In the genomic region with DNA sequence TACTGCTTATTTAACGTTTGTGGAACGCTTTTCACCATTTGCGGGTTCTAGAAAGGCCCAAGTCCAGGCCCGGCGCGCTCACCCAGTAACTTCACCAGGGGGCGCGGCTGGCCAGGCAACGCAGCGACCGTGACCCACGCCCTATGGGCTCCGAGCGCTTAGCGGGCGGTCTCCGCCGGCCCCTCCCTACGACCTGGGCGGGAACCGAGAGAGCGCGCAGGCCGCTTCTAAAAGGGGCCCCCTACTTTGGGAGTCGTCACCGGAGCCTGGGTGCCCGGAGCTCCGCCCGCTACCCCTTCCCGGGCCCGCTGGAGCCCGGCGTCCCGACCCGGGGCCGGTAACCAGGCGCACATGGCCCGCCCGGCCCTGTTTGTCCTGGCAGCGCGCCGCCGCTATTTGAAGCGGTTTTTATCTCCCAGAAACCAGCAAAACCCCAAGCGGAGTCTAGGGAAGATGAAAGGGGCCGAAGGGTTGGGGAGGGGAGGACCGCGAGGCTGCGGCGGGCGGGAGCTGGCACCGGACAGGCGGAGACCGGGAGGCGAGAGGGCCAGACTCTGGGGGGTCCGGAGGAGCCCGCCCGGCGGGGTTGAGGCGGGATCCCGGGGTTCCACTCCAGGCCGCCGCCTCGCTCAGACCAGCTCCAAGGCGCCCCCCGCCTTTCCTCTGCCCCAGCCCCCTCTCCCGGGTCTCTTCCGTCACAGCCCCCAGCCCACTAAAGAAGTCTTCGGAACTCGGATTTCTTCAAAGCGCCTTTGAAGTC, we compare ENCODE assay signal across 8 cellular contexts. TPM values are rescaled to one million over a fixed set of nuclear protein-coding genes. Genes with fewer than 3 reads are reported as not detected.
A peak's percentile ranks its signal among the peaks of the same experiment; 100 is the strongest.
DNase-seq lines count a peak whose midpoint lies in the region; ATAC-seq and TF ChIP-seq lines count a peak whose summit lies in the region.

No MANE protein-coding gene starts in this region.

- intact Hi-C loops in right cardiac atrium (cut with DNase I) (loop anchor here in 3 of 4 donors (10.0 kb wide), 1 partner anchor 180 kb away; a partner anchor contains a TSS), vagina (cut with DNase I) (loop anchor here (2.0 kb wide), 1 partner anchor 20 kb away; no protein-coding TSS in a partner anchor)

- H3K4me1 ChIP-seq in right cardiac atrium (ENCODE audit: control insufficient read depth, insufficient read depth, low read length) (no peaks in the 10 kb centered on the region), rectal smooth muscle tissue (ENCODE audit: control insufficient read depth, insufficient read depth, low read length) (peaks cover 16% of the 10 kb centered on the region), vagina (peaks cover 44% of the 10 kb centered on the region)

- H3K9me3 ChIP-seq in right cardiac atrium (ENCODE audit: control insufficient read depth, low read length) (no peaks in the 10 kb centered on the region), vagina (no peaks in the 10 kb centered on the region)

- peak overlapping the region; percentile 66 for H3K9ac ChIP-seq in rectal smooth muscle tissue (ENCODE audit: low read length)

- no peaks in the 10 kb centered on the region for H3K36me3 ChIP-seq in rectal smooth muscle tissue (ENCODE audit: control insufficient read depth, insufficient read depth, low read length)
- H3K36me3 ChIP-seq in vagina, result no peaks in the 10 kb centered on the region

- H3K27me3 ChIP-seq in right cardiac atrium (ENCODE audit: control insufficient read depth, insufficient read depth) (no peaks in the 10 kb centered on the region), rectal smooth muscle tissue (ENCODE audit: control insufficient read depth, insufficient read depth, low read length) (peaks cover 4% of the 10 kb centered on the region), vagina (no peaks in the 10 kb centered on the region)

- H3K27ac ChIP-seq in right cardiac atrium (ENCODE audit: low read length), result peak overlapping the region; percentile 84
- peak overlapping the region; percentile 92 for H3K27ac ChIP-seq in rectal smooth muscle tissue (ENCODE audit: low read depth, low read length)
- peak overlapping the region; percentile 93 for H3K27ac ChIP-seq in vagina

- TF ChIP-seq POLR2A in vagina (IDR thresholded peaks at IDR 0.05), result peak in 1 of 2 donors; percentile 74

- peak; percentile 73 for TF ChIP-seq CTCF in GM12875 (IDR thresholded peaks at IDR 0.05; ENCODE audit: borderline replicate concordance, insufficient read depth, low read depth, low read length)
- TF ChIP-seq CTCF in vagina (IDR thresholded peaks at IDR 0.05), result peak; percentile 79 to 87 (median 81)

- ATAC-seq in HG02798 (IDR thresholded peaks at IDR 0.05; ENCODE audit: poor library complexity, unreplicated experiment), result peak; percentile 63
- peak; percentile 88 to 91 for ATAC-seq in right cardiac atrium

- peak overlapping the region; percentile 63 for H3K4me3 ChIP-seq in GM12875 (ENCODE audit: low read depth, low read length)
- peak overlapping the region; percentile 71 for H3K4me3 ChIP-seq in right cardiac atrium (ENCODE audit: low read length)
- H3K4me3 ChIP-seq in rectal smooth muscle tissue (ENCODE audit: low read length), result peak overlapping the region; percentile 65
- H3K4me3 ChIP-seq in vagina, result peak overlapping the region; percentile 71 to 80

- DNase-seq in NCI-H1436 (lab: John Stamatoyannopoulos, UW) (peak; percentile 83), T-helper 1 cell (peak; percentile 69 to 93 (median 76)), amniotic stem cell (lab: John Stamatoyannopoulos, UW) (peak; percentile 84), right cardiac atrium (peak; percentile 95 to 98 (median 97)), vagina (ENCODE audit: extremely low spot score in 2 of 2) (peak in 1 of 2 donors; percentile 93)

- WGBS in right cardiac atrium, result under 1% methylated on average over 71 of the region's 71 CpGs

RNA-seq across cellular contexts. Expression of a gene that starts 3.5 kb away (rescaled TPM):
- total RNA-seq in right cardiac atrium (10 to 100 TPM; 30.5 to 48.9 (median 40.0) TPM), vagina (30.9 TPM)
- 31.3 TPM for polyA plus RNA-seq in right cardiac atrium

RNA-seq across cellular contexts. Expression of a gene that starts 11.2 kb away (rescaled TPM):
- total RNA-seq in right cardiac atrium (not detected), vagina (not detected)
- polyA plus RNA-seq in right cardiac atrium, result not detected

RNA-seq across cellular contexts. Expression of a gene that starts 25.5 kb away (rescaled TPM):
- total RNA-seq in right cardiac atrium, result 10 to 100 TPM; 28.9 to 44.3 (median 38.1) TPM
- 37.3 TPM for polyA plus RNA-seq in right cardiac atrium
- total RNA-seq in vagina, result 41.5 TPM

RNA-seq across cellular contexts. Expression of a gene that starts 29.6 kb away (rescaled TPM):
- 100 to 1,000 TPM; 355 to 443 (median 395) TPM for total RNA-seq in right cardiac atrium
- polyA plus RNA-seq in right cardiac atrium, result 764 TPM
- total RNA-seq in vagina, result 673 TPM

RNA-seq across cellular contexts. Expression of a gene that starts 55.0 kb away (rescaled TPM):
- total RNA-seq in right cardiac atrium (10 to 100 TPM; 30.2 to 39.9 (median 34.2) TPM), vagina (76.1 TPM)
- polyA plus RNA-seq in right cardiac atrium, result 8.3 TPM
